In genomic region chr7:12898004-12898403, GRCh38 we compare ENCODE assay signal across 2 cellular contexts.
TF ChIP-seq lines count a peak whose summit lies in the region.

No MANE protein-coding gene starts in this region.

TF ChIP-seq in A549, 52 proteins besides CTCF, POLR2A, EP300 and RAD21:
- peak; percentile 47; the same call in 1 of the 2 replicates for TF ChIP-seq REST (IDR thresholded peaks at IDR 0.05)
- TF ChIP-seq FOXS1 (CRISPR knock-in tag; IDR thresholded peaks at IDR 0.05): no peak

TF ChIP-seq in HEK293, 187 proteins besides CTCF, POLR2A, EP300 and RAD21 (continued from another document):
- TF ChIP-seq REST (tag by site-specific recombination; IDR thresholded peaks at IDR 0.05): peak; percentile 78
- no peak for TF ChIP-seq ZNF2 (tag by site-specific recombination; IDR thresholded peaks at IDR 0.05)
TF ChIP-seq in HEK293: peak in this region for 1.
